In genomic region chr17:7992516-7992915, GRCh38 we compare ENCODE assay signal across 1 cellular context.
TF ChIP-seq lines count a peak whose summit lies in the region.

No MANE protein-coding gene starts in this region.

TF ChIP-seq in IMR-90, 13 proteins besides CTCF, POLR2A, EP300 and RAD21:
- TF ChIP-seq ELK1 (IDR thresholded peaks at IDR 0.05; ENCODE audit: borderline replicate concordance, low read depth, low read length) (no peak), USF2 (IDR thresholded peaks at IDR 0.05; ENCODE audit: low read depth, low read length) (no peak), NFE2L2 (IDR thresholded peaks at IDR 0.05; ENCODE audit: low read depth, low read length) (no peak), MAFK (IDR thresholded peaks at IDR 0.05; ENCODE audit: low read depth, low read length) (no peak), FOS (IDR thresholded peaks at IDR 0.05; ENCODE audit: low read depth, low read length) (no peak), RFX5 (IDR thresholded peaks at IDR 0.05; ENCODE audit: low read depth, low read length) (no peak), MAZ (IDR thresholded peaks at IDR 0.05; ENCODE audit: borderline replicate concordance, low read depth, low read length) (no peak), SMC3 (IDR thresholded peaks at IDR 0.05; ENCODE audit: low read depth, low read length) (no peak), CEBPB (IDR thresholded peaks at IDR 0.05; ENCODE audit: low read depth, low read length) (no peak), CHD1 (IDR thresholded peaks at IDR 0.05; ENCODE audit: low read depth, low read length) (no peak), RCOR1 (IDR thresholded peaks at IDR 0.05; ENCODE audit: insufficient replicate concordance, low read length) (no peak), BHLHE40 (IDR thresholded peaks at IDR 0.05; ENCODE audit: low read depth, low read length) (no peak), MXI1 (IDR thresholded peaks at IDR 0.05; ENCODE audit: borderline replicate concordance, low read depth, low read length) (no peak)
